Comparison of ENCODE assay signal across 8 cellular contexts in genomic region chr3:38164136-38164965, GRCh38. TPM values are rescaled to one million over a fixed set of nuclear protein-coding genes. Genes with fewer than 3 reads are reported as not detected.
A peak's percentile ranks its signal among the peaks of the same experiment; 100 is the strongest.
DNase-seq lines count a peak whose midpoint lies in the region; ATAC-seq and TF ChIP-seq lines count a peak whose summit lies in the region.

No MANE protein-coding gene starts in this region.

- no peak for TF ChIP-seq EP300 in neural cell (conservative IDR thresholded peaks at IDR 0.05; ENCODE audit: poor library complexity, severe bottlenecking)

- H3K9ac ChIP-seq in Karpas-422 (ENCODE audit: low read length), result peak overlapping the region; percentile 66
- peak overlapping the region; percentile 87 for H3K9ac ChIP-seq in neural cell (ENCODE audit: low read length)

- H3K4me1 ChIP-seq in Karpas-422 (ENCODE audit: low read length) (peaks cover 37% of the 10 kb centered on the region), ectodermal cell (ENCODE audit: control insufficient read depth, insufficient read depth, low read length) (no peaks in the 10 kb centered on the region)

- no peaks in the 10 kb centered on the region for H3K9me2 ChIP-seq in Karpas-422 (replicated peaks; ENCODE audit: insufficient read depth, low read length)
- H3K9me2 ChIP-seq in neural cell (ENCODE audit: insufficient read depth, low read length), result no peaks in the 10 kb centered on the region

- H3F3A ChIP-seq in neural cell (ENCODE audit: insufficient read depth, low read length, poor library complexity, severe bottlenecking), result no peaks in the 10 kb centered on the region

- H3K79me2 ChIP-seq in Karpas-422 (ENCODE audit: low read length) (peaks cover 40% of the 10 kb centered on the region), neural cell (replicated peaks; ENCODE audit: insufficient read depth, low read length) (peaks cover 28% of the 10 kb centered on the region)

- peak overlapping the region; percentile 31 for H3K27ac ChIP-seq in Karpas-422 (ENCODE audit: low read length)
- peak overlapping the region; percentile 94 for H3K27ac ChIP-seq in ectodermal cell (ENCODE audit: insufficient read depth, low read depth, low read length, poor library complexity, severe bottlenecking)
- H3K27ac ChIP-seq in neural cell (ENCODE audit: low read length), result peak overlapping the region; percentile 97

- H3K9me3 ChIP-seq in Karpas-422 (ENCODE audit: low read length), result no peaks in the 10 kb centered on the region
- no peaks in the 10 kb centered on the region for H3K9me3 ChIP-seq in ectodermal cell (ENCODE audit: control insufficient read depth, low read length)
- H3K9me3 ChIP-seq in neural cell (ENCODE audit: low read length), result no peaks in the 10 kb centered on the region

- H3K27me3 ChIP-seq in Karpas-422 (ENCODE audit: low read length) (no peaks in the 10 kb centered on the region), ectodermal cell (ENCODE audit: control insufficient read depth, insufficient read depth, low read length, poor library complexity, severe bottlenecking) (no peaks in the 10 kb centered on the region), neural cell (ENCODE audit: insufficient read depth, low read depth, low read length) (no peaks in the 10 kb centered on the region)

- H4K20me1 ChIP-seq in Karpas-422 (ENCODE audit: insufficient read depth, low read depth, low read length) (peaks cover 3% of the 10 kb centered on the region; the same call in 1 of the 2 replicates), neural cell (ENCODE audit: insufficient read depth) (no peaks in the 10 kb centered on the region)

- H3K36me3 ChIP-seq in Karpas-422 (ENCODE audit: insufficient read depth, low read length), result peaks cover 4% of the 10 kb centered on the region; the same call in 1 of the 2 replicates
- no peaks in the 10 kb centered on the region for H3K36me3 ChIP-seq in ectodermal cell (ENCODE audit: control insufficient read depth, insufficient read depth, low read length)
- no peaks in the 10 kb centered on the region for H3K36me3 ChIP-seq in neural cell (ENCODE audit: insufficient read depth, low read length)

- 56 to 59% methylated on average over 40 of the region's 40 CpGs for WGBS in ectodermal cell, 2 experiments

- ATAC-seq in GM19328 (IDR thresholded peaks at IDR 0.05; ENCODE audit: unreplicated experiment), result peak; percentile 13
- ATAC-seq in HG02763 (IDR thresholded peaks at IDR 0.05; ENCODE audit: unreplicated experiment), result no peak

- peak overlapping the region; percentile 68 for H3K4me2 ChIP-seq in Karpas-422 (ENCODE audit: low read depth, low read length, poor library complexity, severe bottlenecking)
- H3K4me2 ChIP-seq in neural cell (ENCODE audit: low read length), result peak overlapping the region; percentile 43

- peak overlapping the region; percentile 10; the same call in 1 of the 2 replicates for H2AFZ ChIP-seq in Karpas-422 (ENCODE audit: low read length)
- peak overlapping the region; percentile 85 for H2AFZ ChIP-seq in neural cell (ENCODE audit: low read depth, low read length)

- no peak for DNase-seq in Karpas-422
- DNase-seq in A172 (ENCODE audit: low spot score), result no peak
- no peak for DNase-seq in kidney tubule cell (ENCODE audit: low spot score)
- no peak for DNase-seq in activated CD4-positive, CD25-positive, alpha-beta regulatory T cell treated with anti-CD3 and anti-CD28 coated beads, Interleukin-2, amount 50 U/mL, for 72 hours

- no peak for TF ChIP-seq RAD21 in neural cell (conservative IDR thresholded peaks at IDR 0.05)

- TF ChIP-seq CTCF in neural cell (IDR thresholded peaks at IDR 0.05; ENCODE audit: poor library complexity, severe bottlenecking), result peak; percentile 29

- peak overlapping the region; percentile 89 for H3K4me3 ChIP-seq in Karpas-422 (ENCODE audit: low read length)
- H3K4me3 ChIP-seq in ectodermal cell (ENCODE audit: insufficient read depth, low read depth, low read length), result peak overlapping the region; percentile 79
- peak overlapping the region; percentile 98 for H3K4me3 ChIP-seq in neural cell (ENCODE audit: low read length)

TF ChIP-seq in neural cell, 6 proteins besides CTCF, POLR2A, EP300 and RAD21:
- no peak for TF ChIP-seq EZH2 (IDR thresholded peaks at IDR 0.05; ENCODE audit: borderline replicate concordance, insufficient read depth, low read length, poor library complexity, severe bottlenecking)
- TF ChIP-seq TAF1 (IDR thresholded peaks at IDR 0.05; ENCODE audit: low read depth), result peak; percentile 74
- TF ChIP-seq SMC3 (conservative IDR thresholded peaks at IDR 0.05; ENCODE audit: poor library complexity), result peak; percentile 31
- no peak for TF ChIP-seq REST (IDR thresholded peaks at IDR 0.05; ENCODE audit: borderline replicate concordance)

RNA-seq across cellular contexts. Expression of gene OXSR1, which starts 1.0 kb away (rescaled TPM):
- 42.7 and 55.3 TPM in 2 replicates for total RNA-seq in Karpas-422 (2014; rRNA removed; shearing (Covaris generic); ENCODE audit: low replicate concordance)
- 60.6 TPM for polyA plus RNA-seq in ectodermal cell (2013, experiment 1 of 4)
- 63.8 TPM for polyA plus RNA-seq in ectodermal cell (2013, experiment 2 of 4)
- polyA plus RNA-seq in ectodermal cell (2013, experiment 3 of 4), result 47.5 TPM
- 49.4 TPM for polyA plus RNA-seq in ectodermal cell (2013, experiment 4 of 4)
- polyA plus RNA-seq in neural cell, result 49.9 and 50.8 TPM in 2 replicates
- polyA minus RNA-seq in neural cell, result 74.7 and 80.3 TPM in 2 replicates
- 38.8 and 44.7 TPM in 2 replicates for total RNA-seq in A172 (2014; rRNA removed; shearing (Covaris generic))

RNA-seq across cellular contexts. Expression of gene MYD88, which starts 25.9 kb away (rescaled TPM):
- 11.3 and 23.0 TPM in 2 replicates for total RNA-seq in Karpas-422 (2014; rRNA removed; shearing (Covaris generic); ENCODE audit: low replicate concordance)
- polyA plus RNA-seq in ectodermal cell (2013, experiment 1 of 4), result 20.6 TPM
- polyA plus RNA-seq in ectodermal cell (2013, experiment 2 of 4), result 24.4 TPM
- polyA plus RNA-seq in ectodermal cell (2013, experiment 3 of 4), result 22.3 TPM
- polyA plus RNA-seq in ectodermal cell (2013, experiment 4 of 4), result 23.6 TPM
- polyA plus RNA-seq in neural cell, result 0.14 TPM in 1 of 2 replicates, not detected in the other
- polyA minus RNA-seq in neural cell, result 0.69 TPM in 1 of 2 replicates, not detected in the other
- 0.93 and 2.1 TPM in 2 replicates for total RNA-seq in A172 (2014; rRNA removed; shearing (Covaris generic))

RNA-seq across cellular contexts. Expression of gene ACAA1, which starts 27.4 kb away (rescaled TPM):
- total RNA-seq in Karpas-422 (2014; rRNA removed; shearing (Covaris generic); ENCODE audit: low replicate concordance), result 23.4 and 34.4 TPM in 2 replicates
- polyA plus RNA-seq in ectodermal cell (2013, experiment 1 of 4), result 19.6 TPM
- polyA plus RNA-seq in ectodermal cell (2013, experiment 2 of 4), result 18.2 TPM
- 15.1 TPM for polyA plus RNA-seq in ectodermal cell (2013, experiment 3 of 4)
- 19.2 TPM for polyA plus RNA-seq in ectodermal cell (2013, experiment 4 of 4)
- 59.1 and 66.2 TPM in 2 replicates for polyA plus RNA-seq in neural cell
- 32.5 and 41.1 TPM in 2 replicates for polyA minus RNA-seq in neural cell
- 17.7 and 18.1 TPM in 2 replicates for total RNA-seq in A172 (2014; rRNA removed; shearing (Covaris generic))

Comparison
In these comparisons a context has a peak if more than half of its experiments do, and no peak if none do; other contexts are left out.
1. H3K27ac ChIP-seq: peak in every context shown above with its lines; median percentile 97 in neural cell; 94 in ectodermal cell; 31 in Karpas-422.